8 cellular contexts compared by ENCODE assay signal in genomic region chr11:83006877-83007330, GRCh38.
DNase-seq lines count a peak whose midpoint lies in the region; ATAC-seq and TF ChIP-seq lines count a peak whose summit lies in the region.

No MANE protein-coding gene starts in this region.

- H3K36me3 Mint-ChIP-seq in activated naive CD8-positive, alpha-beta T cell treated with anti-CD3 and anti-CD28 coated beads, Interleukin-2, amount 10 ng/mL, durations not matched to agents 7 days and 5 days = peaks cover 16% of the 10 kb centered on the region

- H3K4me1 ChIP-seq in DOHH2 (ENCODE audit: control insufficient read depth, low read length) (peaks cover 70% of the 10 kb centered on the region), upper lobe of left lung (peaks cover 18 to 28% (median 25%) of the 10 kb centered on the region in 4 donors), testis (peaks cover 29% of the 10 kb centered on the region)

- 40 to 57% methylated on average over 1 of the region's 1 CpG for WGBS in upper lobe of left lung, 2 donors
- 76 to 92% methylated on average over 1 of the region's 1 CpG for WGBS in testis, 2 donors

- no peaks in the 10 kb centered on the region for H3K27me3 ChIP-seq in DOHH2 (ENCODE audit: control insufficient read depth, low read length)
- no peaks in the 10 kb centered on the region for H3K27me3 ChIP-seq in upper lobe of left lung
- H3K27me3 ChIP-seq in testis = no peaks in the 10 kb centered on the region

- TF ChIP-seq EP300 in upper lobe of left lung (IDR thresholded peaks at IDR 0.05) = no peak

- H3K79me2 ChIP-seq in DOHH2 (ENCODE audit: control insufficient read depth, low read length) = peaks cover 98% of the 10 kb centered on the region

- H3K9me3 ChIP-seq in DOHH2 (ENCODE audit: control insufficient read depth, insufficient read depth, low read length) = no peaks in the 10 kb centered on the region
- no peaks in the 10 kb centered on the region for H3K9me3 ChIP-seq in upper lobe of left lung
- no peaks in the 10 kb centered on the region for H3K9me3 ChIP-seq in testis

- POLR2A ChIA-PET in activated naive CD8-positive, alpha-beta T cell treated with anti-CD3 and anti-CD28 coated beads, Interleukin-2, amount 10 ng/mL, durations not matched to agents 7 days and 5 days (lab: Charles Lee) = interaction anchor here (1.7 kb wide), 1 partner anchor 57 kb away, joined by 6 read pairs; no protein-coding TSS in a partner anchor

- H3K4me1 Mint-ChIP-seq in activated naive CD8-positive, alpha-beta T cell treated with anti-CD3 and anti-CD28 coated beads, Interleukin-2, amount 10 ng/mL, durations not matched to agents 7 days and 5 days = peaks cover 45% of the 10 kb centered on the region

- H3K27ac Mint-ChIP-seq in activated naive CD8-positive, alpha-beta T cell treated with anti-CD3 and anti-CD28 coated beads, Interleukin-2, amount 10 ng/mL, durations not matched to agents 7 days and 5 days = peak overlapping the region; percentile 58

- H3K36me3 ChIP-seq in DOHH2 (ENCODE audit: control insufficient read depth, low read length) = peaks cover 54% of the 10 kb centered on the region
- no peaks in the 10 kb centered on the region for H3K36me3 ChIP-seq in upper lobe of left lung
- no peaks in the 10 kb centered on the region for H3K36me3 ChIP-seq in testis (ENCODE audit: low read depth, missing control alignments)

- no peaks in the 10 kb centered on the region for H3K27me3 Mint-ChIP-seq in activated naive CD8-positive, alpha-beta T cell treated with anti-CD3 and anti-CD28 coated beads, Interleukin-2, amount 10 ng/mL, durations not matched to agents 7 days and 5 days

- peaks cover 25% of the 10 kb centered on the region; the same call in 1 of the 2 replicates for H4K20me1 ChIP-seq in DOHH2 (ENCODE audit: control insufficient read depth, insufficient read depth, low read depth, low read length)

- TF ChIP-seq CTCF in DOHH2 (IDR thresholded peaks at IDR 0.05; ENCODE audit: low read depth, low read length, poor library complexity, severe bottlenecking) = no peak
- no peak for TF ChIP-seq CTCF in upper lobe of left lung (IDR thresholded peaks at IDR 0.05)
- no peak for TF ChIP-seq CTCF in testis (IDR thresholded peaks at IDR 0.05)

- TF ChIP-seq POLR2A in upper lobe of left lung (IDR thresholded peaks at IDR 0.05) (no peak), testis (IDR thresholded peaks at IDR 0.05) (no peak)

- no peak overlapping the region for H3K27ac ChIP-seq in DOHH2 (ENCODE audit: low read depth, low read length)
- H3K27ac ChIP-seq in substantia nigra (ENCODE audit: low read depth, low read length, poor library complexity, severe bottlenecking) = peak overlapping the region; percentile 87
- peak overlapping the region in 2 of 4 donors; percentile 17 to 61 for H3K27ac ChIP-seq in upper lobe of left lung
- H3K27ac ChIP-seq in testis = no peak overlapping the region

- peak; percentile 73 for ATAC-seq in GM19324 (IDR thresholded peaks at IDR 0.05; ENCODE audit: low FRiP score, unreplicated experiment)
- ATAC-seq in HG03378 (IDR thresholded peaks at IDR 0.05; ENCODE audit: unreplicated experiment) = peak; percentile 78
- no peak for ATAC-seq in activated naive CD8-positive, alpha-beta T cell treated with anti-CD3 and anti-CD28 coated beads, Interleukin-2, amount 10 ng/mL, durations not matched to agents 7 days and 5 days (ENCODE audit: low read depth)
- no peak for ATAC-seq in upper lobe of left lung (ENCODE audit: low FRiP score in 2 of 2)

- H3K4me3 ChIP-seq in DOHH2 (ENCODE audit: low read length) (no peak overlapping the region), upper lobe of left lung (no peak overlapping the region), testis (no peak overlapping the region)

- 0 out of 2 replicates have a peak overlapping the region, but pooled peaks have one; percentile 19 for H3K4me2 ChIP-seq in DOHH2 (ENCODE audit: low read length)

- DNase-seq in activated naive CD8-positive, alpha-beta T cell treated with anti-CD3 and anti-CD28 coated beads, Interleukin-2, amount 10 ng/mL, durations not matched to agents 7 days and 5 days = no peak
- no peak for DNase-seq in substantia nigra (lab: John Stamatoyannopoulos, UW)
- no peak for DNase-seq in NCI-H1694 (lab: John Stamatoyannopoulos, UW)
- DNase-seq in upper lobe of left lung = no peak
- no peak for DNase-seq in testis

- peaks cover 2% of the 10 kb centered on the region for H3K9me3 Mint-ChIP-seq in activated naive CD8-positive, alpha-beta T cell treated with anti-CD3 and anti-CD28 coated beads, Interleukin-2, amount 10 ng/mL, durations not matched to agents 7 days and 5 days

- H3K4me3 Mint-ChIP-seq in activated naive CD8-positive, alpha-beta T cell treated with anti-CD3 and anti-CD28 coated beads, Interleukin-2, amount 10 ng/mL, durations not matched to agents 7 days and 5 days = peak overlapping the region; percentile 29

- intact Hi-C loops in testis (cut with DNase I; ENCODE audit: low total_unique reads) = no loop called here

- no peaks in the 10 kb centered on the region for H3K9me2 ChIP-seq in DOHH2 (replicated peaks; ENCODE audit: control insufficient read depth, low read length)

- peaks cover 4% of the 10 kb centered on the region for H3F3A ChIP-seq in DOHH2 (ENCODE audit: control insufficient read depth, insufficient read depth)

Comparison
In these comparisons a context has a peak if more than half of its experiments do, and no peak if none do; other contexts are left out.
1. ATAC-seq: peak in GM19324 (single experiment) and HG03378 (single experiment); none in activated naive CD8-positive, alpha-beta T cell treated with anti-CD3 and anti-CD28 coated beads, Interleukin-2, amount 10 ng/mL, durations not matched to agents 7 days and 5 days (single experiment) and upper lobe of left lung (0 of 2).